Comparison of ENCODE assay signal across 8 cellular contexts in the genomic region with DNA sequence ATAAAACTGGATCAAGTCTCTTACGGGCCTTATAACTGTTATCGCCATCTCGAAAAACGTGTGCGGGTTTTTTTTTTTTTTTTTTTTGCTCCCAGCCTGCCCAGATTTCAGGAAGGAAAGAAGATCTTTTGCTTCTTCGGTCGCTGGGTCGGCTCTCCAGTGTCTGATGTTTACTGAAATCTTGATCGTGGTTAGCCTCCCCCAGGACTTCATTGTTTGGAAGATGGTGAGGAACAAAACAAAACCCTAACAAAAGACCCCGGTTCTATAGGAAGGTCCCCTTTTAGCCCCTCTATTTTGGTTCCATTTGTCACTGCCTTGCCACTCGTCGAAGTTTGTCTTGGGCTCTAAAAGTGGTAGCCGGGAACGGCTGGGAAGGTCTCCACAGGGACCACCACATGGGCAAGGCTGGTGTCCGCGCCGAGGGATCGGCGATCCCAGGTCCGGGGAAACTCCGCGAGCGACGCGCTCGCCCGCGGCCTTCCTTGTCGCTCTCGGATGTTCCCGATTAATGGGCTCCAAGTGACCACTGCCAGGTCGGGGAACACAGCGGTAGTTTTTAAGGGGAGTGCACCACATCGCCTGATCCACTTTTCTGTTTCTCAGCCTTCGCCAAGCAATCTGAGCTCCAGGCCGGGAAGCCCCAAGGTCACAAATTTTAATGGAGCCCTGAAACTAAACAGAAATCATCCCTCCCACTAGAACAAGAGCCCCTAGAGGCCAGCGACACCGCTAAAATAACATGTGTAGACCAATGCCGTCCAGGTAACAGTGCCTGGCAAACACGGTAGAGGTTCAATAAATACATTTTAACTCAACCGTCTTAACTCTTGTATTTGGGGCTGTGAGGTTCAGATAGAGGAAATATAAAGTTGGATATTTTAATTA. TPM values are rescaled to one million over a fixed set of nuclear protein-coding genes. Genes with fewer than 3 reads are reported as not detected.
DNase-seq lines count a peak whose midpoint lies in the region; ATAC-seq and TF ChIP-seq lines count a peak whose summit lies in the region.

No MANE protein-coding gene starts in this region.

- in situ Hi-C loops in gastrocnemius medialis (cut with MboI; ENCODE audit: low sequenced_read_pairs in 4 of 4), result no loop called here

- H3K27ac Mint-ChIP-seq in brain, result peak overlapping the region; percentile 100

- H3K4me3 ChIP-seq in H7 (ENCODE audit: insufficient read depth, low read depth, low read length) (peak overlapping the region; percentile 62), iPS-20b (ENCODE audit: low read length) (peak overlapping the region; percentile 85), gastrocnemius medialis (peak overlapping the region; percentile 67 to 90 (median 76))

- H3K27me3 ChIP-seq in H7 (ENCODE audit: control insufficient read depth, insufficient read depth, low read length), result no peaks in the 10 kb centered on the region
- H3K27me3 ChIP-seq in iPS-20b (ENCODE audit: insufficient read depth, low read length), result no peaks in the 10 kb centered on the region
- no peaks in the 10 kb centered on the region for H3K27me3 ChIP-seq in gastrocnemius medialis

- TF ChIP-seq POLR2A in gastrocnemius medialis (IDR thresholded peaks at IDR 0.05), result peak in 1 of 2 donors; percentile 60

- H3K4me3 Mint-ChIP-seq in brain, result peak overlapping the region; percentile 96 to 99 (median 99)

- H3K4me1 ChIP-seq in iPS-20b (ENCODE audit: insufficient read depth, low read length) (no peaks in the 10 kb centered on the region; the same call in 1 of the 2 replicates), gastrocnemius medialis (peaks cover 7% of the 10 kb centered on the region in 2 donors)

- H3K27ac ChIP-seq in iPS-20b (ENCODE audit: low read length), result peak overlapping the region; percentile 78
- peak overlapping the region; percentile 89 to 98 (median 96) for H3K27ac ChIP-seq in gastrocnemius medialis

- H3K27me3 Mint-ChIP-seq in brain, result peaks cover 11% of the 10 kb centered on the region

- no peaks in the 10 kb centered on the region for H3K9me3 ChIP-seq in iPS-20b (ENCODE audit: insufficient read depth, low read depth, low read length)
- no peaks in the 10 kb centered on the region for H3K9me3 ChIP-seq in gastrocnemius medialis

- H3K36me3 ChIP-seq in H7 (replicated peaks; ENCODE audit: control insufficient read depth, insufficient read depth, low read length) (peaks cover 2% of the 10 kb centered on the region), iPS-20b (ENCODE audit: insufficient read depth, low read depth, low read length) (peaks cover 19% of the 10 kb centered on the region), gastrocnemius medialis (peaks cover 0 to 14% of the 10 kb centered on the region in 2 donors)

- peak; percentile 57 to 61 for ATAC-seq in gastrocnemius medialis
- no peak for ATAC-seq in HG03571 (IDR thresholded peaks at IDR 0.05; ENCODE audit: unreplicated experiment)

- peak in 1 of 2 experiments; percentile 23 for TF ChIP-seq CTCF in brain (conservative IDR thresholded peaks at IDR 0.05)
- peak in 2 of 5 experiments; percentile 53 to 60 for TF ChIP-seq CTCF in gastrocnemius medialis (IDR thresholded peaks at IDR 0.05 in 4 of 5, conservative IDR thresholded peaks at IDR 0.05 in 1 of 5)

- peak overlapping the region; percentile 94 for H3K9ac ChIP-seq in iPS-20b (ENCODE audit: low read depth, low read length)

- peaks cover 6% of the 10 kb centered on the region for H3K36me3 Mint-ChIP-seq in brain

- DNase-seq in ELR (ENCODE audit: low read depth) (peak; percentile 83), H7 (peak; percentile 70), NCI-H1105 treated with DMSO at 0.1 percent for 48 hours (lab: John Stamatoyannopoulos, UW) (peak; percentile 75), T-helper 9 cell (peak; percentile 28), gastrocnemius medialis (peak; percentile 27 to 53)

- peaks cover 23% of the 10 kb centered on the region for H3K4me1 Mint-ChIP-seq in brain

- H3K9me3 Mint-ChIP-seq in brain, result peaks cover 0 to 8% (median 0%) of the 10 kb centered on the region in 5 experiments

- intact Hi-C loops in gastrocnemius medialis (cut with DNase I; ENCODE audit: low total_unique reads), result loop anchor here (1.0 to 5.0 kb wide), 6 partner anchors 27 to 544 kb away; a partner anchor contains a TSS

RNA-seq across cellular contexts. Expression of a gene that starts 27.0 kb away (rescaled TPM):
- 98.8 and 100 TPM in 2 replicates for total RNA-seq in H7 (2014; rRNA removed; shearing (Covaris generic))
- 54.7 TPM for polyA plus RNA-seq in brain (ENCODE audit: insufficient read depth, low read depth, low replicate concordance)
- 10 to 100 TPM; 33.6 to 45.1 (median 36.1) TPM for total RNA-seq in gastrocnemius medialis

Comparison
In these comparisons a context has a peak if more than half of its experiments do, and no peak if none do; other contexts are left out.
1. DNase-seq: peak in every context shown above with its lines; median percentile 83 in ELR; 75 in NCI-H1105 treated with DMSO at 0.1 percent for 48 hours; 70 in H7; 40 in gastrocnemius medialis; 28 in T-helper 9 cell.